8 cellular contexts compared by ENCODE assay signal in genomic region chr5:123670981-123671557, GRCh38.
A peak's percentile ranks its signal among the peaks of the same experiment; 100 is the strongest.
DNase-seq lines count a peak whose midpoint lies in the region; ATAC-seq and TF ChIP-seq lines count a peak whose summit lies in the region.

No MANE protein-coding gene starts in this region.

- H3K27me3 ChIP-seq in Panc1 (ENCODE audit: control insufficient read depth, insufficient read depth, low read length) (no peaks in the 10 kb centered on the region), ascending aorta (no peaks in the 10 kb centered on the region)

- POLR2A ChIA-PET in Panc1 (lab: Charles Lee): interaction anchor here (0.6 kb wide), 1 partner anchor 23 kb away, joined by 3 read pairs; no protein-coding TSS in a partner anchor

- BruUV-seq in Panc1 (replicated peaks; lab: Mats Ljungman, UMichigan): no TSS peak

- H3K9me3 ChIP-seq in Panc1 (ENCODE audit: control insufficient read depth, insufficient read depth, low read depth, low read length): peaks cover 5% of the 10 kb centered on the region; the same call in 1 of the 2 replicates
- no peaks in the 10 kb centered on the region for H3K9me3 ChIP-seq in ascending aorta

- CTCF ChIA-PET in Panc1 (lab: Charles Lee): interaction anchor here (0.7 kb wide), 5 partner anchors 193 to 767 kb away, joined by 3 to 14 read pairs (median 8); no protein-coding TSS in a partner anchor

- in situ Hi-C loops in Panc1 (cut with HindIII; ENCODE audit: low pct_unique_long_range_greater_than_20kb, low sequenced_read_pairs): no loop called here

- DNase-seq in activated T-cell treated with anti-CD3 and anti-CD28 coated beads for 1 hour (ENCODE audit: low read depth) (peak; percentile 9), Panc1 (ENCODE audit: low read depth, low spot score) (peak; percentile 50), ascending aorta (ENCODE audit: low spot score in 2 of 2) (no peak), iPS DF 4.7 (ENCODE audit: extremely low read depth, low spot score) (peak; percentile 28)
- no peak for DNase-seq in activated T-cell treated with anti-CD3 and anti-CD28 coated beads, Interleukin-2, amount 50 U/mL, for 1 hour
- peak; percentile 27 for DNase-seq in Jurkat, Clone E6-1 (ENCODE audit: low read depth, low spot score)
- DNase-seq in stimulated activated CD4-positive, alpha-beta T cell treated with anti-CD3 and anti-CD28 coated beads, Interleukin-12 subunit alpha, Interleukin-12 subunit beta, amount 100 ng/mL, for 4 hours: peak; percentile 21

- ATAC-seq in Panc1: peak; percentile 63; the same call in 1 of the 2 replicates
- no peak for ATAC-seq in GM21825 (IDR thresholded peaks at IDR 0.05; ENCODE audit: unreplicated experiment)

- TF ChIP-seq CTCF in Panc1 (IDR thresholded peaks at IDR 0.05) (peak; percentile 79; the same call in 1 of the 2 replicates), ascending aorta (IDR thresholded peaks at IDR 0.05) (peak; percentile 36 to 79 (median 64))

- intact Hi-C loops in Panc1 (cut with micrococcal nuclease; ENCODE audit: unreplicated experiment): loop anchor here (5.0 kb wide), 3 partner anchors 141 to 1071 kb away; no protein-coding TSS in a partner anchor
- intact Hi-C loops in ascending aorta (cut with DNase I): no loop called here

- no peak overlapping the region for H3K4me3 ChIP-seq in Jurkat, Clone E6-1 (ENCODE audit: low read length)
- H3K4me3 ChIP-seq in Panc1 (ENCODE audit: low read depth in 2 of 2, low read length in 2 of 2) (no peak overlapping the region), ascending aorta (no peak overlapping the region)

- H3K36me3 ChIP-seq in Panc1 (ENCODE audit: control insufficient read depth, insufficient read depth, low read length): no peaks in the 10 kb centered on the region
- no peaks in the 10 kb centered on the region for H3K36me3 ChIP-seq in ascending aorta

- peaks cover 26% of the 10 kb centered on the region for H3K4me1 ChIP-seq in Panc1 (ENCODE audit: control insufficient read depth, insufficient read depth, low read length)
- no peaks in the 10 kb centered on the region for H3K4me1 ChIP-seq in ascending aorta

- peak overlapping the region; percentile 90 for H3K27ac ChIP-seq in Panc1 (ENCODE audit: low read length)
- H3K27ac ChIP-seq in ascending aorta: no peak overlapping the region

Comparison
In these comparisons a context has a peak if more than half of its experiments do, and no peak if none do; other contexts are left out.
1. DNase-seq: peak in activated T-cell treated with anti-CD3 and anti-CD28 coated beads for 1 hour (single experiment), Jurkat, Clone E6-1 (single experiment), Panc1 (single experiment), iPS DF 4.7 (single experiment) and stimulated activated CD4-positive, alpha-beta T cell treated with anti-CD3 and anti-CD28 coated beads, Interleukin-12 subunit alpha, Interleukin-12 subunit beta, amount 100 ng/mL, for 4 hours (single experiment); none in activated T-cell treated with anti-CD3 and anti-CD28 coated beads, Interleukin-2, amount 50 U/mL, for 1 hour (single experiment) and ascending aorta (0 of 2).